ENCODE assay signal across 10 cellular contexts in genomic region chr13:40981949-40982348, GRCh38. TPM values are rescaled to one million over a fixed set of nuclear protein-coding genes. Genes with fewer than 3 reads are reported as not detected.
DNase-seq lines count a peak whose midpoint lies in the region; ATAC-seq, FAIRE-seq and TF ChIP-seq lines count a peak whose summit lies in the region.
"Had no signal": no experiment of that assay in that cellular context is flagged by ENCODE, and none has a peak within 500 bp of the region (broad histone marks: within the 10 kb centered on the region; RNA-seq: fewer than 3 reads in every experiment).

No MANE protein-coding gene starts in this region.

- intact Hi-C loops in esophagus muscularis mucosa (cut with DNase I) (loop anchor here (10.0 kb wide), 1 partner anchor 73 kb away; no protein-coding TSS in a partner anchor), spleen (cut with DNase I; ENCODE audit: low total_unique reads) (no loop called here), aorta (cut with DNase I) (loop anchor here in 1 of 2 donors (10.0 kb wide), 2 partner anchors 57 to 73 kb away; no protein-coding TSS in a partner anchor)

- H2AFZ ChIP-seq in SU-DHL-6 (ENCODE audit: low read depth, low read length, severe bottlenecking), result no peak overlapping the region

- H3F3A ChIP-seq in SU-DHL-6 (ENCODE audit: insufficient read depth), result peaks cover 66% of the 10 kb centered on the region

- WGBS in esophagus muscularis mucosa, result 65% methylated on average over 4 of the region's 4 CpGs
- WGBS in spleen, 5 donors, result 4 to 8% (median 8%) methylated on average over 4 of the region's 4 CpGs
- WGBS in aorta, 2 donors, result 84 to 87% methylated on average over 4 of the region's 4 CpGs

- H3K79me2 ChIP-seq in SU-DHL-6 (ENCODE audit: insufficient read depth, low read length), result peaks cover 100% of the 10 kb centered on the region

- peak overlapping the region; percentile 62 for H3K9ac ChIP-seq in SU-DHL-6 (ENCODE audit: low read length)

- ATAC-seq in aorta (ENCODE audit: low FRiP score) (no peak), HG03097 (IDR thresholded peaks at IDR 0.05; ENCODE audit: low FRiP score, unreplicated experiment) (no peak)

- peak overlapping the region; percentile 99 for H3K4me2 ChIP-seq in SU-DHL-6 (ENCODE audit: low read depth, low read length, poor library complexity, severe bottlenecking)

- in situ Hi-C loops in HAP-1 (cut with MboI; ENCODE audit: low sequenced_read_pairs), result no loop called here

- H3K4me3 ChIP-seq in SU-DHL-6 (ENCODE audit: insufficient read depth, low read length, poor library complexity, severe bottlenecking) (peak overlapping the region; percentile 75), esophagus muscularis mucosa (peak overlapping the region; percentile 16 to 43 (median 30)), spleen (peak overlapping the region; percentile 39 to 69 (median 47)), aorta (ENCODE audit: low read length in 2 of 2) (no peak overlapping the region), HAP-1 (no peak overlapping the region)

- H3K36me3 ChIP-seq in SU-DHL-6 (ENCODE audit: low read length), result peaks cover 46% of the 10 kb centered on the region
- no peaks in the 10 kb centered on the region for H3K36me3 ChIP-seq in esophagus muscularis mucosa
- peaks cover 0 to 6% (median 0%) of the 10 kb centered on the region in 6 donors for H3K36me3 ChIP-seq in spleen
- no peaks in the 10 kb centered on the region for H3K36me3 ChIP-seq in aorta (ENCODE audit: control insufficient read depth in 1 of 2, insufficient read depth in 2 of 2, low read length in 1 of 2)
- no peaks in the 10 kb centered on the region for H3K36me3 ChIP-seq in HAP-1 (replicated peaks)

- TF ChIP-seq POLR2A in esophagus muscularis mucosa (IDR thresholded peaks at IDR 0.05; ENCODE audit: low read depth) (no peak), spleen (IDR thresholded peaks at IDR 0.05) (no peak)

- H3K4me1 ChIP-seq in esophagus muscularis mucosa, result peaks cover 46 to 59% (median 51%) of the 10 kb centered on the region in 4 donors
- H3K4me1 ChIP-seq in spleen, result peaks cover 49 to 90% (median 78%) of the 10 kb centered on the region in 6 donors
- H3K4me1 ChIP-seq in aorta (ENCODE audit: control insufficient read depth in 1 of 2, insufficient read depth in 2 of 2, low read length in 2 of 2), result peaks cover 2 to 4% of the 10 kb centered on the region in 2 donors
- H3K4me1 ChIP-seq in HAP-1, result no peaks in the 10 kb centered on the region

- no peak for TF ChIP-seq CTCF in SU-DHL-6 (IDR thresholded peaks at IDR 0.05; ENCODE audit: insufficient read depth, low read length, poor library complexity, severe bottlenecking)
- no peak for TF ChIP-seq CTCF in esophagus muscularis mucosa (IDR thresholded peaks at IDR 0.05)
- TF ChIP-seq CTCF in spleen (IDR thresholded peaks at IDR 0.05 in 8 of 11, conservative IDR thresholded peaks at IDR 0.05 in 3 of 11), result no peak

- H3K9me2 ChIP-seq in SU-DHL-6 (replicated peaks; ENCODE audit: insufficient read depth, low read length), result no peaks in the 10 kb centered on the region

- no peaks in the 10 kb centered on the region for H3K9me3 ChIP-seq in SU-DHL-6 (ENCODE audit: insufficient read depth, low read length)
- no peaks in the 10 kb centered on the region for H3K9me3 ChIP-seq in esophagus muscularis mucosa
- no peaks in the 10 kb centered on the region for H3K9me3 ChIP-seq in spleen
- H3K9me3 ChIP-seq in aorta (ENCODE audit: control insufficient read depth, low read length), result no peaks in the 10 kb centered on the region
- no peaks in the 10 kb centered on the region for H3K9me3 ChIP-seq in HAP-1

- H3K27me3 ChIP-seq in SU-DHL-6 (ENCODE audit: low read length) (no peaks in the 10 kb centered on the region), esophagus muscularis mucosa (no peaks in the 10 kb centered on the region), spleen (replicated peaks in 1 of 7) (no peaks in the 10 kb centered on the region), aorta (ENCODE audit: control insufficient read depth in 1 of 2, insufficient read depth in 2 of 2, low read length in 1 of 2) (no peaks in the 10 kb centered on the region), HAP-1 (ENCODE audit: low read depth) (no peaks in the 10 kb centered on the region)

- H4K20me1 ChIP-seq in SU-DHL-6 (ENCODE audit: low read depth, low read length), result peaks cover 40% of the 10 kb centered on the region

- peak; percentile 42 for FAIRE-seq in GM18507 (lab: Jason Lieb, UNC)

- DNase-seq in GM18507 (ENCODE audit: extremely low spot score, insufficient read length, low read depth) (no peak), esophagus muscularis mucosa (ENCODE audit: extremely low spot score) (no peak), spleen (no peak), aorta (no peak), HAP-1 (ENCODE audit: low spot score in 2 of 2) (no peak)
- no peak for DNase-seq in NK-92 treated with Interleukin-12 subunit alpha and Interleukin-12 subunit beta, amount 100 ng/mL, for 24 hours (lab: John Stamatoyannopoulos, UW)
- DNase-seq: activated CD4-positive, alpha-beta T cell treated with anti-CD3 and anti-CD28 coated beads for 48 hours; HCEC 1CT had no signal

- TF ChIP-seq EP300 in esophagus muscularis mucosa (IDR thresholded peaks at IDR 0.05), result no peak

- H3K27ac ChIP-seq in SU-DHL-6 (ENCODE audit: low read depth, low read length), result peak overlapping the region; percentile 94
- H3K27ac ChIP-seq in esophagus muscularis mucosa (replicated peaks in 1 of 4), result peak overlapping the region; percentile 53 to 69 (median 64)
- peak overlapping the region; percentile 76 to 98 (median 94) for H3K27ac ChIP-seq in spleen
- H3K27ac ChIP-seq in aorta (ENCODE audit: low read depth in 1 of 2, low read length in 2 of 2), result no peak overlapping the region

RNA-seq across cellular contexts. Expression of gene ELF1, which starts 37.2 kb away (rescaled TPM):
- total RNA-seq in esophagus muscularis mucosa, result 10 to 100 TPM; 66.9 to 96.2 (median 72.1) TPM
- 100 to 1,000 TPM; 107 to 146 (median 124) TPM for total RNA-seq in spleen
- 10 to 100 TPM; 18.0 to 33.7 (median 28.3) TPM for polyA plus RNA-seq in spleen
- 10 to 100 TPM; 71.6 to 77.0 TPM for total RNA-seq in aorta
- polyA plus RNA-seq in aorta, result 10 to 100 TPM; 23.0 to 23.7 TPM

Comparison
In these comparisons a context has a peak if more than half of its experiments do, and no peak if none do; other contexts are left out.
1. H3K27ac ChIP-seq: peak in SU-DHL-6 (single experiment), esophagus muscularis mucosa (4 of 4) and spleen (8 of 8); none in aorta (0 of 2).
2. H3K4me3 ChIP-seq: peak in SU-DHL-6 (single experiment), esophagus muscularis mucosa (4 of 4) and spleen (8 of 8); none in aorta (0 of 2) and HAP-1 (single experiment).